In the genomic region with DNA sequence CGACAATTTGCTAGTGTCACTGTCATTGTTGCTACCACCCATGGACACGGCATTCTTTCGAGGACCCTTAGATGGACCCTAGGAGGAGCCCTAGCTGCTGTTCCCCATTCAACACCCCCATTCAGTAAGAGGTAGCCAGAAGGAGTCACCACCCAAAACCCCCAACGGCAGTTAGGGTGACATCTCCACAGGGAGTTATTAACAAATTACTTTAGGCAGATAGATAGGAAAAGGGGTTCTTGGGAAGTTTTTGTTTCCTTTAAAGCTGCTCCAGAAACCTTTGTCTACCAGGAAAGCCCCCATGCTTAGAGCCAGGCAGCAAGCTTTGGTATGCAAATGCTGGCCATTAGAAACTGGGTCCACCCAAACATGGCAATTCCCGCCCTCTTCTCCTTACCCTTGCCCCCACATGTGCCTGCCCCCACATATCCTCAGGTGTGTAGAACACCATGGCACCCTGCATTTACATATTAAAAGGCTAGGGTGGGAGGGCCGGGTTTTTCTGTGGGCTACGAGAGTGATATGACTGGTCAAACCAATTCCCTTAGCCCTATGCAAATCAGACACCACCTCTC, we compare ENCODE assay signal across 13 cellular contexts.
DNase-seq lines count a peak whose midpoint lies in the region; ATAC-seq and TF ChIP-seq lines count a peak whose summit lies in the region.
"Had no signal": no experiment of that assay in that cellular context is flagged by ENCODE, and none has a peak within 500 bp of the region (broad histone marks: within the 10 kb centered on the region; RNA-seq: fewer than 3 reads in every experiment).

No MANE protein-coding gene starts in this region.

- no peak overlapping the region for H2BK15ac ChIP-seq in H9 (ENCODE audit: low read depth, low read length)
- peak overlapping the region; percentile 60 for H2BK15ac ChIP-seq in mesenchymal stem cell (ENCODE audit: low read depth, poor library complexity, severe bottlenecking)

- no peaks in the 10 kb centered on the region for H4K20me1 ChIP-seq in H9 (ENCODE audit: control insufficient read depth, insufficient read depth, insufficient read length)
- H4K20me1 ChIP-seq: BLaER1 treated with 17β-estradiol and CSF1 and Interleukin-3, amounts not matched to agents 10 nM and 100 nM had no signal

- H2BK5ac ChIP-seq in H9 (ENCODE audit: insufficient read length, low read length) = no peak overlapping the region
- no peak overlapping the region for H2BK5ac ChIP-seq in mesenchymal stem cell (ENCODE audit: low read depth, low read length, poor library complexity, severe bottlenecking)

- H3K56ac ChIP-seq in H9 (ENCODE audit: insufficient read length, low read depth, low read length) = no peak overlapping the region

- H3K9me3 Mint-ChIP-seq in H9 (peaks cover 0 to 2% of the 10 kb centered on the region in 2 experiments; a peak in 1 of 5 replicates), WTC11 (peaks cover 9% of the 10 kb centered on the region)
- H3K9me3 Mint-ChIP-seq: CD8-positive, alpha-beta T cell had no signal

- no peak overlapping the region for H3T11ph ChIP-seq in H9 (ENCODE audit: low read length)

- no peak overlapping the region for H3K4me3 ChIP-seq in mesenchymal stem cell (ENCODE audit: insufficient read depth in 1 of 2, low read depth in 1 of 2, low read length in 2 of 2)
- H3K4me3 ChIP-seq: BLaER1 treated with 17β-estradiol and CSF1 and Interleukin-3, amounts not matched to agents 10 nM and 100 nM; GM23248 had no signal

- no peaks in the 10 kb centered on the region for H3K79me1 ChIP-seq in H9 (ENCODE audit: insufficient read depth, low read depth, low read length, poor library complexity, severe bottlenecking)
- no peaks in the 10 kb centered on the region for H3K79me1 ChIP-seq in mesenchymal stem cell (replicated peaks; ENCODE audit: low read length, poor library complexity, severe bottlenecking)

- H3K4me2 ChIP-seq in H9 (ENCODE audit: insufficient read depth, insufficient read length, low read length) = no peak overlapping the region
- H3K4me2 ChIP-seq in mesenchymal stem cell (ENCODE audit: low read length, poor library complexity, severe bottlenecking) = no peak overlapping the region
- H3K4me2 ChIP-seq: BLaER1 treated with 17β-estradiol and CSF1 and Interleukin-3, amounts not matched to agents 10 nM and 100 nM had no signal

- POLR2A ChIA-PET in WTC11 (lab: Charles Lee) (no interaction called here), HEK293T (lab: Yijun Ruan, JAX) (no interaction called here)

- H3K4me1 Mint-ChIP-seq in H9 (peaks cover 15 to 17% of the 10 kb centered on the region in 2 experiments), WTC11 (peaks cover 20% of the 10 kb centered on the region)
- H3K4me1 Mint-ChIP-seq: B cell had no signal

- no peaks in the 10 kb centered on the region; a peak in 2 of 7 replicates for H3K36me3 Mint-ChIP-seq in H9 (ENCODE audit: insufficient read depth in 1 of 3, low read depth in 3 of 3)
- 0 out of 2 replicates have a peak, but pooled peaks cover 4% of the 10 kb centered on the region for H3K36me3 Mint-ChIP-seq in WTC11
- H3K36me3 Mint-ChIP-seq: CD8-positive, alpha-beta T cell had no signal

- H2AK5ac ChIP-seq in H9 (ENCODE audit: insufficient read length, low read length) (no peak overlapping the region), mesenchymal stem cell (ENCODE audit: low read length, severe bottlenecking) (no peak overlapping the region)

- no peak overlapping the region for H4K8ac ChIP-seq in H9 (replicated peaks; ENCODE audit: insufficient read length, low read depth, low read length)
- no peak overlapping the region for H4K8ac ChIP-seq in mesenchymal stem cell (ENCODE audit: low read length)

- H2BK120ac ChIP-seq in H9 (ENCODE audit: low read depth, low read length, poor library complexity, severe bottlenecking) (no peak overlapping the region), mesenchymal stem cell (ENCODE audit: low read depth, low read length) (peak overlapping the region; percentile 49)

- no peak overlapping the region for H3K27ac Mint-ChIP-seq in H9
- no peak overlapping the region for H3K27ac Mint-ChIP-seq in WTC11
- H3K27ac Mint-ChIP-seq: B cell; CD8-positive, alpha-beta T cell had no signal

- CTCF ChIA-PET in WTC11 (lab: Charles Lee) = no interaction called here
- CTCF ChIA-PET in HEK293T (lab: Yijun Ruan, JAX) = interaction anchor here (0.6 kb wide), 1 partner anchor 140 kb away, joined by 3 read pairs; no protein-coding TSS in a partner anchor

- H4K5ac ChIP-seq in H9 (ENCODE audit: insufficient read length, low read depth, low read length) = no peak overlapping the region

- no peak overlapping the region; a peak in 1 of 5 replicates for H3K4me3 Mint-ChIP-seq in H9
- no peak overlapping the region for H3K4me3 Mint-ChIP-seq in WTC11
- H3K4me3 Mint-ChIP-seq: B cell; CD8-positive, alpha-beta T cell had no signal

- H3K27me3 ChIP-seq in H9 (ENCODE audit: insufficient read depth, low read length) (no peaks in the 10 kb centered on the region), mesenchymal stem cell (ENCODE audit: control insufficient read depth in 1 of 2, insufficient read depth in 1 of 2, low read length in 2 of 2) (no peaks in the 10 kb centered on the region)
- H3K27me3 ChIP-seq: BLaER1 treated with 17β-estradiol and CSF1 and Interleukin-3, amounts not matched to agents 10 nM and 100 nM had no signal

- DNase-seq in H9 (peak; percentile 64), WTC11 (ENCODE audit: low spot score) (peak; percentile 21), iPS DF 19.7 (ENCODE audit: low read depth, low spot score) (peak; percentile 30), mesenchymal stem cell (no peak), NCI-H1436 treated with DMSO at 0.1 percent for 48 hours (lab: John Stamatoyannopoulos, UW) (no peak), D341Med (ENCODE audit: low spot score) (no peak), HEK293T (ENCODE audit: extremely low spot score) (no peak)
- DNase-seq: CD8-positive, alpha-beta T cell; GDM1; GM23248; H7 had no signal

- ATAC-seq in WTC11 = peak; percentile 97
- ATAC-seq: CD8-positive, alpha-beta T cell had no signal

- H3K4ac ChIP-seq in H9 (ENCODE audit: low read depth, low read length) (no peak overlapping the region), mesenchymal stem cell (ENCODE audit: low read depth in 1 of 2, low read length in 2 of 2) (no peak overlapping the region)

- H3K27me3 Mint-ChIP-seq in H9 (ENCODE audit: low read depth) (no peaks in the 10 kb centered on the region), WTC11 (ENCODE audit: low read depth) (no peaks in the 10 kb centered on the region; the same call in 1 of the 2 replicates)
- H3K27me3 Mint-ChIP-seq: B cell had no signal

- no peak overlapping the region for H3K23ac ChIP-seq in H9 (ENCODE audit: insufficient read length, low read depth, low read length)
- no peak overlapping the region for H3K23ac ChIP-seq in mesenchymal stem cell (ENCODE audit: low read length in 2 of 2)

- no peaks in the 10 kb centered on the region for H3K4me1 ChIP-seq in H9 (ENCODE audit: insufficient read depth, low read length)
- no peaks in the 10 kb centered on the region for H3K4me1 ChIP-seq in mesenchymal stem cell (ENCODE audit: control insufficient read depth, insufficient read depth, low read depth, low read length)
- H3K4me1 ChIP-seq: BLaER1 treated with 17β-estradiol and CSF1 and Interleukin-3, amounts not matched to agents 10 nM and 100 nM had no signal

- H3K79me2 ChIP-seq in H9 (ENCODE audit: insufficient read depth, low read length) = no peaks in the 10 kb centered on the region

- H2AFZ ChIP-seq in H9 (ENCODE audit: low read length) = no peak overlapping the region
- no peak overlapping the region for H2AFZ ChIP-seq in mesenchymal stem cell (ENCODE audit: low read depth, low read length)
- H2AFZ ChIP-seq: GM23248 had no signal

- H3K9ac ChIP-seq in H9 (ENCODE audit: extremely low read depth, insufficient read length, low read length) = no peak overlapping the region
- H3K9ac ChIP-seq in mesenchymal stem cell (ENCODE audit: low read length) = no peak overlapping the region
- H3K9ac ChIP-seq: BLaER1 treated with 17β-estradiol and CSF1 and Interleukin-3, amounts not matched to agents 10 nM and 100 nM; GM23248 had no signal

- no peak for TF ChIP-seq CTCF in H9 (conservative IDR thresholded peaks at IDR 0.05)
- TF ChIP-seq CTCF in WTC11 (IDR thresholded peaks at IDR 0.05) = no peak

- no CpG with 5 or more reads among the region's 7 CpGs for WGBS in H9 (ENCODE audit: extremely low coverage, insufficient read length, low lambda C conversion rate)
- 89% methylated on average over 5 of the region's 7 CpGs for WGBS in mesenchymal stem cell

- H3K36me3 ChIP-seq in mesenchymal stem cell (ENCODE audit: control insufficient read depth in 1 of 2, insufficient read depth in 2 of 2, low read depth in 1 of 2, low read length in 2 of 2) = no peaks in the 10 kb centered on the region
- H3K36me3 ChIP-seq: BLaER1 treated with 17β-estradiol and CSF1 and Interleukin-3, amounts not matched to agents 10 nM and 100 nM had no signal

- H2BK12ac ChIP-seq in H9 (ENCODE audit: insufficient read length, low read depth, low read length) (no peak overlapping the region), mesenchymal stem cell (ENCODE audit: low read length in 2 of 2) (peak overlapping the region; percentile 37 to 54)

- no peak overlapping the region for H3K18ac ChIP-seq in H9 (ENCODE audit: insufficient read length, low read depth, low read length)
- no peak overlapping the region for H3K18ac ChIP-seq in mesenchymal stem cell (ENCODE audit: low read depth in 1 of 2, low read length in 2 of 2)

- H3K9me3 ChIP-seq in H9 (ENCODE audit: control insufficient read depth, low read depth, low read length) (no peaks in the 10 kb centered on the region), mesenchymal stem cell (ENCODE audit: control insufficient read depth, low read length) (no peaks in the 10 kb centered on the region)
- H3K9me3 ChIP-seq: BLaER1 treated with 17β-estradiol and CSF1 and Interleukin-3, amounts not matched to agents 10 nM and 100 nM had no signal

- H3K14ac ChIP-seq in H9 (ENCODE audit: insufficient read depth, low read length) = no peak overlapping the region
- H3K14ac ChIP-seq in mesenchymal stem cell (ENCODE audit: low read length in 2 of 2) = no peak overlapping the region

- no peak overlapping the region for H3K27ac ChIP-seq in H9 (ENCODE audit: insufficient read length, low read depth, low read length)
- no peak overlapping the region for H3K27ac ChIP-seq in mesenchymal stem cell (ENCODE audit: low read length, poor library complexity, severe bottlenecking)
- H3K27ac ChIP-seq: BLaER1 treated with 17β-estradiol and CSF1 and Interleukin-3, amounts not matched to agents 10 nM and 100 nM; GM23248 had no signal

- H2BK20ac ChIP-seq in H9 (ENCODE audit: low read depth, low read length, poor library complexity, severe bottlenecking) = no peak overlapping the region

- no peak overlapping the region for H4K91ac ChIP-seq in H9 (ENCODE audit: insufficient read length, low read depth, low read length)
- no peak overlapping the region for H4K91ac ChIP-seq in mesenchymal stem cell (ENCODE audit: low read length)

- no peaks in the 10 kb centered on the region for H3K23me2 ChIP-seq in H9 (ENCODE audit: insufficient read length, low read depth, low read length, poor library complexity, severe bottlenecking)

TF ChIP-seq in WTC11, 78 proteins besides CTCF, POLR2A, EP300 and RAD21 (continues in another document):
- TF ChIP-seq NR3C1 (CRISPR knock-in tag; conservative IDR thresholded peaks at IDR 0.05; ENCODE audit: low read depth) = no peak
- no peak for TF ChIP-seq NFE2L1 (CRISPR knock-in tag; IDR thresholded peaks at IDR 0.05)

TF ChIP-seq in HEK293T, 16 proteins besides CTCF, POLR2A, EP300 and RAD21 (continues in another document):
- TF ChIP-seq FOXM1 (IDR thresholded peaks at IDR 0.05; ENCODE audit: borderline replicate concordance) = no peak

Comparison
In these comparisons a context has a peak if more than half of its experiments do, and no peak if none do; other contexts are left out.
1. DNase-seq: peak in H9 (single experiment), WTC11 (single experiment) and iPS DF 19.7 (single experiment); none in mesenchymal stem cell (single experiment), NCI-H1436 treated with DMSO at 0.1 percent for 48 hours (single experiment), D341Med (single experiment) and HEK293T (single experiment).